8 cellular contexts compared by ENCODE assay signal in genomic region chr13:76667551-76667950, GRCh38.
DNase-seq lines count a peak whose midpoint lies in the region; ATAC-seq and TF ChIP-seq lines count a peak whose summit lies in the region.

No MANE protein-coding gene starts in this region.

- peaks cover 0 to 1% of the 10 kb centered on the region in 2 donors for H3K4me1 ChIP-seq in neuronal stem cell (ENCODE audit: control insufficient read depth in 2 of 2, insufficient read depth in 1 of 2, low read depth in 1 of 2, low read length in 2 of 2)

- H3K9ac ChIP-seq in neuronal stem cell (ENCODE audit: low read depth, low read length, poor library complexity) = no peak overlapping the region

- TF ChIP-seq CTCF in omental fat pad (IDR thresholded peaks at IDR 0.05) = no peak

- no peak overlapping the region for H3K14ac ChIP-seq in neuronal stem cell (ENCODE audit: low read length)

- H3K4me3 ChIP-seq in neuronal stem cell (ENCODE audit: low read length in 2 of 2) = no peak overlapping the region
- no peak overlapping the region for H3K4me3 ChIP-seq in MG63

- H3K27ac ChIP-seq in neuronal stem cell (replicated peaks; ENCODE audit: low read length) = no peak overlapping the region

- no peak overlapping the region for H2BK12ac ChIP-seq in neuronal stem cell (ENCODE audit: low read length)

- H4K8ac ChIP-seq in neuronal stem cell (ENCODE audit: low read depth, low read length) = no peak overlapping the region

- H3K18ac ChIP-seq in neuronal stem cell (ENCODE audit: low read length) = no peak overlapping the region

- H3K23ac ChIP-seq in neuronal stem cell (ENCODE audit: low read depth, low read length, poor library complexity) = no peak overlapping the region

- H2AK5ac ChIP-seq in neuronal stem cell (ENCODE audit: low read depth, low read length) = no peak overlapping the region

- H3K4ac ChIP-seq in neuronal stem cell (ENCODE audit: low read length) = no peak overlapping the region

- no peaks in the 10 kb centered on the region for H3K79me1 ChIP-seq in neuronal stem cell (ENCODE audit: low read depth, low read length)

- no peak overlapping the region for H4K91ac ChIP-seq in neuronal stem cell (ENCODE audit: low read depth, low read length, poor library complexity)

- no peak overlapping the region for H3K4me2 ChIP-seq in neuronal stem cell (ENCODE audit: insufficient read depth, low read length, poor library complexity, severe bottlenecking)

- H2BK15ac ChIP-seq in neuronal stem cell (ENCODE audit: low read length) = no peak overlapping the region

- peak; percentile 74 for ATAC-seq in omental fat pad (ENCODE audit: low FRiP score)

- no peak overlapping the region for H2BK120ac ChIP-seq in neuronal stem cell (ENCODE audit: low read depth, low read length)

- no peaks in the 10 kb centered on the region for H3K9me3 ChIP-seq in neuronal stem cell (replicated peaks in 1 of 2; ENCODE audit: control insufficient read depth in 2 of 2, insufficient read depth in 1 of 2, low read depth in 1 of 2, low read length in 2 of 2)
- no peaks in the 10 kb centered on the region for H3K9me3 ChIP-seq in MG63

- H3K27me3 ChIP-seq in neuronal stem cell (ENCODE audit: control insufficient read depth in 3 of 3, insufficient read depth in 3 of 3, low read depth in 1 of 3, low read length in 3 of 3) (no peaks in the 10 kb centered on the region), MG63 (no peaks in the 10 kb centered on the region)

- H2AFZ ChIP-seq in neuronal stem cell (ENCODE audit: low read length) = no peak overlapping the region

- DNase-seq in EL (peak; percentile 25), Kasumi-1 (lab: John Stamatoyannopoulos, UW) (peak; percentile 39 to 49), cerebellar cortex (ENCODE audit: low spot score) (peak; percentile 17), omental fat pad (ENCODE audit: low spot score) (no peak), neuronal stem cell (ENCODE audit: low spot score) (no peak), HuH-7.5 (ENCODE audit: low spot score) (no peak), MG63 (no peak), NCI-H446 (lab: John Stamatoyannopoulos, UW) (no peak)

- H3K36me3 ChIP-seq in neuronal stem cell (replicated peaks in 1 of 2; ENCODE audit: control insufficient read depth in 2 of 2, insufficient read depth in 2 of 2, low read length in 2 of 2) (no peaks in the 10 kb centered on the region), MG63 (no peaks in the 10 kb centered on the region)

- H2BK5ac ChIP-seq in neuronal stem cell (ENCODE audit: low read length) = no peak overlapping the region

Comparison
In these comparisons a context has a peak if more than half of its experiments do, and no peak if none do; other contexts are left out.
1. DNase-seq: peak in EL (single experiment), Kasumi-1 (2 of 2) and cerebellar cortex (single experiment); none in omental fat pad (single experiment), neuronal stem cell (single experiment), HuH-7.5 (single experiment), MG63 (single experiment) and NCI-H446 (0 of 2).